In the genomic region with DNA sequence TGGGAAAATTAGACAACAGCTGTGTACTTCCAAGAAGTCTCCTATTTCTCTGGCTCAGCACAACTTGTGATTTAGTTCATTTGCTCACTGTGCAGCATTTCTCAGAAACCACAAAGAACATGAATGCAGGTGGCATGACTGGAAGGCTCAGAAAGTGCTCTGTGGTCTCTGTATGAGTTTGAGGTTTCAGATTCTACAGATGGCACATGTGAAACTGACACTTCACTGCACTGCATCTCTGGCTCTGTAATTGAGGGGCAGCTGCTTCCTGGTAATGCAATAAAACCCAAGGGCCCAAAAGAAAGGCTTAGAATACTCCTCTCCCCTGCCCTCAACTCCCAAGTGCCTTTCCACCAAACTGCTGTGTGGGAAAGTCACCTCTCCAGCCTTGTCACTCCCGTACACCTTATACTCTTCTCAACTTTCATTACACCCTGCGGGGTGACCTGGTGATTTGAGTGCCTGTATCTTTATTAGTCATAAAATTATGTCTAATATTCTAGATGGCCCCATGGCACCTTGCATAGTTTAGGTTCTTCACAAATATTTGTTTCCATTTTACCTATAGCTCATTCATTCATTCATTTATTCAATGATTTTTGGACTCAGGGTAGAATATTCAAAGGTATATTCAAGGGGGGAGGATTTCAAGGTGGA, we compare ENCODE assay signal across 8 cellular contexts.
DNase-seq lines count a peak whose midpoint lies in the region; ATAC-seq and TF ChIP-seq lines count a peak whose summit lies in the region.

No MANE protein-coding gene starts in this region.

- H3K9me3 Mint-ChIP-seq in progenitor cell of endocrine pancreas (ENCODE audit: low read depth): no peaks in the 10 kb centered on the region

- TF ChIP-seq CTCF in astrocyte of the spinal cord (IDR thresholded peaks at IDR 0.05; ENCODE audit: low read depth, low read length) (no peak), progenitor cell of endocrine pancreas (IDR thresholded peaks at IDR 0.05; ENCODE audit: unreplicated experiment) (no peak)

- peaks cover 24% of the 10 kb centered on the region for H3K4me1 Mint-ChIP-seq in progenitor cell of endocrine pancreas (ENCODE audit: low read depth)

- H3K4me3 Mint-ChIP-seq in progenitor cell of endocrine pancreas (ENCODE audit: low read depth): no peak overlapping the region

- in situ Hi-C loops in astrocyte of the spinal cord (cut with HindIII; ENCODE audit: low sequenced_read_pairs): no loop called here

- peaks cover 22% of the 10 kb centered on the region for H3K27me3 Mint-ChIP-seq in progenitor cell of endocrine pancreas

- no peak overlapping the region for H3K27ac Mint-ChIP-seq in progenitor cell of endocrine pancreas

- ATAC-seq in HG02678 (IDR thresholded peaks at IDR 0.05; ENCODE audit: unreplicated experiment): peak; percentile 100

- H3K4me3 ChIP-seq in astrocyte of the spinal cord (ENCODE audit: low read depth, low read length): no peak overlapping the region

- no peaks in the 10 kb centered on the region for H3K36me3 Mint-ChIP-seq in progenitor cell of endocrine pancreas (ENCODE audit: insufficient read depth)

- DNase-seq in NCI-H748 treated with DMSO at 0.1 percent for 48 hours (lab: John Stamatoyannopoulos, UW) (peak; percentile 5), NCI-H748 (lab: John Stamatoyannopoulos, UW; ENCODE audit: unreplicated experiment) (no peak), NCI-H2029 (lab: John Stamatoyannopoulos, UW) (peak; percentile 11), astrocyte of the spinal cord (ENCODE audit: low read depth, low spot score) (peak; percentile 65), progenitor cell of endocrine pancreas (ENCODE audit: low spot score, unreplicated experiment) (no peak), HUDEP-2 (lab: John Stamatoyannopoulos, UW; ENCODE audit: unreplicated experiment in 76 of 76) (no peak)
- DNase-seq in stimulated activated CD8-positive, alpha-beta memory T cell treated with anti-CD3 and anti-CD28 coated beads, Interleukin-4, amount 100 ng/mL, for 24 hours (ENCODE audit: low read depth): peak; percentile 23

Comparison
In these comparisons a context has a peak if more than half of its experiments do, and no peak if none do; other contexts are left out.
1. DNase-seq: peak in NCI-H748 treated with DMSO at 0.1 percent for 48 hours (single experiment), NCI-H2029 (single experiment), astrocyte of the spinal cord (single experiment) and stimulated activated CD8-positive, alpha-beta memory T cell treated with anti-CD3 and anti-CD28 coated beads, Interleukin-4, amount 100 ng/mL, for 24 hours (single experiment); none in NCI-H748 (single experiment), progenitor cell of endocrine pancreas (single experiment) and HUDEP-2 (0 of 76).